8 cellular contexts compared by ENCODE assay signal in the genomic region with DNA sequence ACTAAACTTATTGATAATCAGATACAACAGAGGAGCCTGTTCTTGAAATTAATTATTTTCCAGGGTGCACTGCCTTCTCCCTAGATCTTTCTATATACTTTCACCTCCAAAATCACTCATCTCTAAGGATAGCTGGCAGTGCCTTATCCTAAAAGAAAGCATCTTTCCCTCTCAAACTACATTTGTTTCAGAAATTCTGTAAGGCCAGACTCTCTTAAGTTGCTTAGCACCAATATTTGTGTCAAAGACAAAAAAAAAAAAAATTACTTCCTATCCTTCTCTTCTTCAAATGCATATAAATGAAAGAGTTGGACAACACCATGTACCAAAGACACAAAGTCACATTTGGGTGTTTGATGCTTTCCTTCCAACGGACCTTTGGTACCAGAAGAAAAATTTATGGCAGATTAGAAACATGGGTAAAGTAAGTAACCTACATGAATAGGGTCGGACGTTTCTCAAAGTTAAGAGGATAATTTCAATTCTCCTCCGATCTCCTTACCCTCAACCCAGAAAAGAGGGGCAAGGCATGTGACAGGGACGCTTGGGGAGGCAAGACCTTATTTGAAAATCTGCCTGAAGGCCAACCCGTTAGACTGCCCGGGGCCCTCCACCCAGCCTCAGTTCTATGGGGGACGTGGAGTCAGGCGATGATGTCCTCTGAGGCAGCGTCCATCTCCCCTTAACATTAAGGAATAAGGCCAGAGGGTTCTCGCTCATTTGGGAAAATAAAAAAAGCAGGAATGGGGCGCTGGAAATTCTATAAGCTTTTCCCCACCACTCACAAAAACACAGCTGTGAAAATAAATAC.
DNase-seq lines count a peak whose midpoint lies in the region; ATAC-seq and TF ChIP-seq lines count a peak whose summit lies in the region.

No MANE protein-coding gene starts in this region.

- DNase-seq in GM20000 (ENCODE audit: low spot score) (peak; percentile 41), T-cell (peak in 3 of 34 experiments; percentile 24 to 44 (median 36)), fibroblast of pulmonary artery (ENCODE audit: low read depth) (no peak), skeletal muscle cell (ENCODE audit: low read depth) (no peak), kidney glomerular epithelial cell (lab: John Stamatoyannopoulos, UW) (no peak), mesenteric fat pad (ENCODE audit: low spot score) (no peak), GM13976 (ENCODE audit: low spot score) (no peak)
- DNase-seq in activated CD4-positive, alpha-beta T cell treated with anti-CD3 and anti-CD28 coated beads for 48 hours: no peak

- peaks cover 50% of the 10 kb centered on the region for H3K36me3 Mint-ChIP-seq in T-cell

- TF ChIP-seq CTCF in GM20000 (IDR thresholded peaks at IDR 0.05; ENCODE audit: extremely low read depth, missing control alignments) (no peak), fibroblast of pulmonary artery (IDR thresholded peaks at IDR 0.05; ENCODE audit: low read length, missing control alignments) (no peak), GM13976 (IDR thresholded peaks at IDR 0.05; ENCODE audit: borderline replicate concordance, control extremely low read depth, extremely low read depth, insufficient read depth, missing control alignments) (no peak)

- POLR2A ChIA-PET in T-cell (lab: Charles Lee): interaction anchor here (0.6 to 6.5 kb wide), 20 partner anchors 10 to 231 kb away, joined by 3 to 86 read pairs (median 4); no protein-coding TSS in a partner anchor

- no peaks in the 10 kb centered on the region for H3K9me3 Mint-ChIP-seq in T-cell

- H3K4me1 Mint-ChIP-seq in T-cell: peaks cover 33 to 65% (median 44%) of the 10 kb centered on the region in 3 donors

- no peaks in the 10 kb centered on the region for H3K27me3 Mint-ChIP-seq in T-cell

- ATAC-seq in T-cell (replicated peaks in 1 of 4): no peak

- H3K27ac Mint-ChIP-seq in T-cell: peak overlapping the region; percentile 96 to 98

- in situ Hi-C loops in GM13976 (cut with MboI; ENCODE audit: low sequenced_read_pairs, unreplicated experiment): loop anchor here (10.0 kb wide), 1 partner anchor 104 kb away; no protein-coding TSS in a partner anchor

- CTCF ChIA-PET in T-cell (lab: Charles Lee): interaction anchor here (0.6 to 7.4 kb wide), 15 partner anchors 11 to 231 kb away, joined by 3 to 76 read pairs (median 4); no protein-coding TSS in a partner anchor

- peak overlapping the region; percentile 96 to 99 (median 98) for H3K4me3 Mint-ChIP-seq in T-cell

- H3K4me3 ChIP-seq in fibroblast of pulmonary artery (replicated peaks; ENCODE audit: low read depth, low read length): peak overlapping the region; percentile 94
- peak overlapping the region; percentile 96 for H3K4me3 ChIP-seq in skeletal muscle cell (ENCODE audit: low read depth, low read length)
